ENCODE assay signal across 2 cellular contexts in genomic region chr11:106234794-106235193, GRCh38.
TF ChIP-seq lines count a peak whose summit lies in the region.

No MANE protein-coding gene starts in this region.

TF ChIP-seq in GM12878, 131 proteins besides CTCF, POLR2A, EP300 and RAD21 (continued from another document):
- TF ChIP-seq, protein P1, sequence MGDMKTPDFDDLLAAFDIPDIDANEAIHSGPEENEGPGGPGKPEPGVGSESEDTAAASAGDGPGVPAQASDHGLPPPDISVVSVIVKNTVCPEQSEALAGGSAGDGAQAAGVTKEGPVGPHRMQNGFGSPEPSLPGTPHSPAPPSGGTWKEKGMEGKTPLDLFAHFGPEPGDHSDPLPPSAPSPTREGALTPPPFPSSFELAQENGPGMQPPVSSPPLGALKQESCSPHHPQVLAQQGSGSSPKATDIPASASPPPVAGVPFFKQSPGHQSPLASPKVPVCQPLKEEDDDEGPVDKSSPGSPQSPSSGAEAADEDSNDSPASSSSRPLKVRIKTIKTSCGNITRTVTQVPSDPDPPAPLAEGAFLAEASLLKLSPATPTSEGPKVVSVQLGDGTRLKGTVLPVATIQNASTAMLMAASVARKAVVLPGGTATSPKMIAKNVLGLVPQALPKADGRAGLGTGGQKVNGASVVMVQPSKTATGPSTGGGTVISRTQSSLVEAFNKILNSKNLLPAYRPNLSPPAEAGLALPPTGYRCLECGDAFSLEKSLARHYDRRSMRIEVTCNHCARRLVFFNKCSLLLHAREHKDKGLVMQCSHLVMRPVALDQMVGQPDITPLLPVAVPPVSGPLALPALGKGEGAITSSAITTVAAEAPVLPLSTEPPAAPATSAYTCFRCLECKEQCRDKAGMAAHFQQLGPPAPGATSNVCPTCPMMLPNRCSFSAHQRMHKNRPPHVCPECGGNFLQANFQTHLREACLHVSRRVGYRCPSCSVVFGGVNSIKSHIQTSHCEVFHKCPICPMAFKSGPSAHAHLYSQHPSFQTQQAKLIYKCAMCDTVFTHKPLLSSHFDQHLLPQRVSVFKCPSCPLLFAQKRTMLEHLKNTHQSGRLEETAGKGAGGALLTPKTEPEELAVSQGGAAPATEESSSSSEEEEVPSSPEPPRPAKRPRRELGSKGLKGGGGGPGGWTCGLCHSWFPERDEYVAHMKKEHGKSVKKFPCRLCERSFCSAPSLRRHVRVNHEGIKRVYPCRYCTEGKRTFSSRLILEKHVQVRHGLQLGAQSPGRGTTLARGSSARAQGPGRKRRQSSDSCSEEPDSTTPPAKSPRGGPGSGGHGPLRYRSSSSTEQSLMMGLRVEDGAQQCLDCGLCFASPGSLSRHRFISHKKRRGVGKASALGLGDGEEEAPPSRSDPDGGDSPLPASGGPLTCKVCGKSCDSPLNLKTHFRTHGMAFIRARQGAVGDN (IDR thresholded peaks at IDR 0.05), result 0 out of 2 replicates have a peak, but pooled peaks have one; percentile 21
- peak in 1 of 2 experiments; percentile 22; a peak in 1 of 4 replicates for TF ChIP-seq BHLHE40 (IDR thresholded peaks at IDR 0.05; ENCODE audit: borderline replicate concordance in 1 of 2, low read depth in 2 of 2, low read length in 1 of 2)

TF ChIP-seq in SK-N-SH treated with all-trans-retinoic acid at 6 μM for 48 hours, 23 proteins besides CTCF, POLR2A, EP300 and RAD21 (continued from another document):
- TF ChIP-seq, protein P2, sequence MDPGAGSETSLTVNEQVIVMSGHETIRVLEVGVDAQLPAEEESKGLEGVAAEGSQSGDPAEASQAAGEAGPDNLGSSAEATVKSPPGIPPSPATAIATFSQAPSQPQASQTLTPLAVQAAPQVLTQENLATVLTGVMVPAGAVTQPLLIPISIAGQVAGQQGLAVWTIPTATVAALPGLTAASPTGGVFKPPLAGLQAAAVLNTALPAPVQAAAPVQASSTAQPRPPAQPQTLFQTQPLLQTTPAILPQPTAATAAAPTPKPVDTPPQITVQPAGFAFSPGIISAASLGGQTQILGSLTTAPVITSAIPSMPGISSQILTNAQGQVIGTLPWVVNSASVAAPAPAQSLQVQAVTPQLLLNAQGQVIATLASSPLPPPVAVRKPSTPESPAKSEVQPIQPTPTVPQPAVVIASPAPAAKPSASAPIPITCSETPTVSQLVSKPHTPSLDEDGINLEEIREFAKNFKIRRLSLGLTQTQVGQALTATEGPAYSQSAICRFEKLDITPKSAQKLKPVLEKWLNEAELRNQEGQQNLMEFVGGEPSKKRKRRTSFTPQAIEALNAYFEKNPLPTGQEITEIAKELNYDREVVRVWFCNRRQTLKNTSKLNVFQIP (CRISPR knock-in tag; IDR thresholded peaks at IDR 0.05; ENCODE audit: borderline replicate concordance, low read depth), result no peak
- TF ChIP-seq, protein P3, sequence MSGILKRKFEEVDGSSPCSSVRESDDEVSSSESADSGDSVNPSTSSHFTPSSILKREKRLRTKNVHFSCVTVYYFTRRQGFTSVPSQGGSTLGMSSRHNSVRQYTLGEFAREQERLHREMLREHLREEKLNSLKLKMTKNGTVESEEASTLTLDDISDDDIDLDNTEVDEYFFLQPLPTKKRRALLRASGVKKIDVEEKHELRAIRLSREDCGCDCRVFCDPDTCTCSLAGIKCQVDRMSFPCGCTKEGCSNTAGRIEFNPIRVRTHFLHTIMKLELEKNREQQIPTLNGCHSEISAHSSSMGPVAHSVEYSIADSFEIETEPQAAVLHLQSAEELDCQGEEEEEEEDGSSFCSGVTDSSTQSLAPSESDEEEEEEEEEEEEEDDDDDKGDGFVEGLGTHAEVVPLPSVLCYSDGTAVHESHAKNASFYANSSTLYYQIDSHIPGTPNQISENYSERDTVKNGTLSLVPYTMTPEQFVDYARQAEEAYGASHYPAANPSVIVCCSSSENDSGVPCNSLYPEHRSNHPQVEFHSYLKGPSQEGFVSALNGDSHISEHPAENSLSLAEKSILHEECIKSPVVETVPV (CRISPR knock-in tag; IDR thresholded peaks at IDR 0.05), result no peak
- TF ChIP-seq TOX (CRISPR knock-in tag; IDR thresholded peaks at IDR 0.05; ENCODE audit: borderline replicate concordance) (no peak), TCF4 (CRISPR knock-in tag; IDR thresholded peaks at IDR 0.05; ENCODE audit: borderline replicate concordance) (no peak), RARB (CRISPR knock-in tag; IDR thresholded peaks at IDR 0.05) (no peak), ZC3H10 (CRISPR knock-in tag; IDR thresholded peaks at IDR 0.05) (no peak), ARNTL (CRISPR knock-in tag; IDR thresholded peaks at IDR 0.05; ENCODE audit: borderline replicate concordance, low read depth) (no peak), GLIS3 (CRISPR knock-in tag; IDR thresholded peaks at IDR 0.05) (no peak), PPARA (CRISPR knock-in tag; IDR thresholded peaks at IDR 0.05; ENCODE audit: borderline replicate concordance) (no peak), CSDC2 (CRISPR knock-in tag; IDR thresholded peaks at IDR 0.05) (no peak), ZFP3 (CRISPR knock-in tag; IDR thresholded peaks at IDR 0.05) (no peak), ZNF8 (CRISPR knock-in tag; IDR thresholded peaks at IDR 0.05) (no peak), ESRRG (CRISPR knock-in tag; IDR thresholded peaks at IDR 0.05) (no peak)
TF ChIP-seq in SK-N-SH treated with all-trans-retinoic acid at 6 μM for 48 hours: peak in this region for 0.
